In genomic region chr6:22146581-22147468, GRCh38 we compare ENCODE assay signal across 9 cellular contexts.
DNase-seq lines count a peak whose midpoint lies in the region; ATAC-seq, FAIRE-seq and TF ChIP-seq lines count a peak whose summit lies in the region.
"Had no signal": no experiment of that assay in that cellular context is flagged by ENCODE, and none has a peak within 500 bp of the region (broad histone marks: within the 10 kb centered on the region; RNA-seq: fewer than 3 reads in every experiment).

No MANE protein-coding gene starts in this region.

- H3K9ac ChIP-seq in skeletal muscle tissue (ENCODE audit: low read depth in 1 of 3, low read length in 3 of 3), result peak overlapping the region; percentile 46 to 80 (median 73)

- H3K9me3 ChIP-seq in skeletal muscle tissue (ENCODE audit: control insufficient read depth in 3 of 3, low read length in 3 of 3), result no peaks in the 10 kb centered on the region

- no peaks in the 10 kb centered on the region for H3K27me3 ChIP-seq in skeletal muscle tissue (ENCODE audit: control insufficient read depth in 3 of 3, insufficient read depth in 3 of 3, low read length in 3 of 3)

- peak overlapping the region; percentile 11 for H3K27ac ChIP-seq in skeletal muscle tissue (ENCODE audit: low read depth, low read length)

- peak overlapping the region; percentile 8 for H3K27ac Mint-ChIP-seq in T-helper 2 cell treated with Interferon-gamma antibody and Interleukin-4, amounts not matched to agents 5 μg/mL and 100 μg/mL, for 36 hours

- peak overlapping the region; percentile 73 to 78 (median 76) for H3K4me3 ChIP-seq in skeletal muscle tissue (ENCODE audit: low read length in 3 of 3)

- no peak for ATAC-seq in left ventricle myocardium superior
- no peak for ATAC-seq in omental fat pad (ENCODE audit: low FRiP score)

- H3K27me3 Mint-ChIP-seq in T-helper 2 cell treated with Interferon-gamma antibody and Interleukin-4, amounts not matched to agents 5 μg/mL and 100 μg/mL, for 36 hours (ENCODE audit: low read depth), result peaks cover 40% of the 10 kb centered on the region

- H3K36me3 ChIP-seq in skeletal muscle tissue (ENCODE audit: control insufficient read depth in 3 of 3, insufficient read depth in 3 of 3, low read length in 3 of 3), result no peaks in the 10 kb centered on the region

- peaks cover 23% of the 10 kb centered on the region for H3K4me1 Mint-ChIP-seq in T-helper 2 cell treated with Interferon-gamma antibody and Interleukin-4, amounts not matched to agents 5 μg/mL and 100 μg/mL, for 36 hours (ENCODE audit: low read depth)

- DNase-seq in GM12891 (ENCODE audit: insufficient read length, low spot score) (no peak), left ventricle myocardium superior (peak; percentile 29), NCI-H1105 treated with DMSO at 0.1 percent for 48 hours (lab: John Stamatoyannopoulos, UW) (no peak), omental fat pad (ENCODE audit: low spot score) (no peak), activated gamma-delta T cell (lab: John Stamatoyannopoulos, UW) (no peak), NCI-H187 treated with DMSO at 0.1 percent for 48 hours (lab: John Stamatoyannopoulos, UW) (no peak)
- DNase-seq in T-helper 2 cell treated with Interferon-gamma antibody and Interleukin-4, amounts not matched to agents 5 μg/mL and 100 μg/mL, for 36 hours (ENCODE audit: low spot score), result no peak
- DNase-seq: PC-3 had no signal

- H3K9me3 Mint-ChIP-seq in T-helper 2 cell treated with Interferon-gamma antibody and Interleukin-4, amounts not matched to agents 5 μg/mL and 100 μg/mL, for 36 hours, result no peaks in the 10 kb centered on the region

- intact Hi-C loops in left ventricle myocardium superior (cut with micrococcal nuclease), result no loop called here

- FAIRE-seq in GM12891 (lab: Jason Lieb, UNC), result peak; percentile 74

- peak overlapping the region; percentile 83 for H3K4me3 Mint-ChIP-seq in T-helper 2 cell treated with Interferon-gamma antibody and Interleukin-4, amounts not matched to agents 5 μg/mL and 100 μg/mL, for 36 hours

- no peak for TF ChIP-seq CTCF in omental fat pad (IDR thresholded peaks at IDR 0.05)

- TF ChIP-seq POLR2A in GM12891 (IDR thresholded peaks at IDR 0.05; ENCODE audit: low read depth, low read length), result no peak

- H3K36me3 Mint-ChIP-seq in T-helper 2 cell treated with Interferon-gamma antibody and Interleukin-4, amounts not matched to agents 5 μg/mL and 100 μg/mL, for 36 hours (ENCODE audit: low read depth), result no peaks in the 10 kb centered on the region

- H3K4me1 ChIP-seq in skeletal muscle tissue (ENCODE audit: control insufficient read depth in 3 of 3, insufficient read depth in 3 of 3, low read length in 3 of 3), result peaks cover 45 to 50% (median 47%) of the 10 kb centered on the region in 3 donors

TF ChIP-seq in GM12891, 5 proteins besides CTCF, POLR2A, EP300 and RAD21:
- TF ChIP-seq TAF1 (IDR thresholded peaks at IDR 0.05; ENCODE audit: low read depth, low read length), result no peak
- no peak for TF ChIP-seq SPI1 (IDR thresholded peaks at IDR 0.05; ENCODE audit: low read depth, low read length)
- TF ChIP-seq POLR2AphosphoS5 (IDR thresholded peaks at IDR 0.05; ENCODE audit: low read depth, low read length), result no peak
- no peak for TF ChIP-seq PAX5 (IDR thresholded peaks at IDR 0.05; ENCODE audit: insufficient read depth, low read length, severe bottlenecking)
- TF ChIP-seq POU2F2 (IDR thresholded peaks at IDR 0.05; ENCODE audit: low read depth, low read length), result no peak
TF ChIP-seq in GM12891: peak in this region for 0.
